ENCODE assay signal across 17 cellular contexts in the genomic region with DNA sequence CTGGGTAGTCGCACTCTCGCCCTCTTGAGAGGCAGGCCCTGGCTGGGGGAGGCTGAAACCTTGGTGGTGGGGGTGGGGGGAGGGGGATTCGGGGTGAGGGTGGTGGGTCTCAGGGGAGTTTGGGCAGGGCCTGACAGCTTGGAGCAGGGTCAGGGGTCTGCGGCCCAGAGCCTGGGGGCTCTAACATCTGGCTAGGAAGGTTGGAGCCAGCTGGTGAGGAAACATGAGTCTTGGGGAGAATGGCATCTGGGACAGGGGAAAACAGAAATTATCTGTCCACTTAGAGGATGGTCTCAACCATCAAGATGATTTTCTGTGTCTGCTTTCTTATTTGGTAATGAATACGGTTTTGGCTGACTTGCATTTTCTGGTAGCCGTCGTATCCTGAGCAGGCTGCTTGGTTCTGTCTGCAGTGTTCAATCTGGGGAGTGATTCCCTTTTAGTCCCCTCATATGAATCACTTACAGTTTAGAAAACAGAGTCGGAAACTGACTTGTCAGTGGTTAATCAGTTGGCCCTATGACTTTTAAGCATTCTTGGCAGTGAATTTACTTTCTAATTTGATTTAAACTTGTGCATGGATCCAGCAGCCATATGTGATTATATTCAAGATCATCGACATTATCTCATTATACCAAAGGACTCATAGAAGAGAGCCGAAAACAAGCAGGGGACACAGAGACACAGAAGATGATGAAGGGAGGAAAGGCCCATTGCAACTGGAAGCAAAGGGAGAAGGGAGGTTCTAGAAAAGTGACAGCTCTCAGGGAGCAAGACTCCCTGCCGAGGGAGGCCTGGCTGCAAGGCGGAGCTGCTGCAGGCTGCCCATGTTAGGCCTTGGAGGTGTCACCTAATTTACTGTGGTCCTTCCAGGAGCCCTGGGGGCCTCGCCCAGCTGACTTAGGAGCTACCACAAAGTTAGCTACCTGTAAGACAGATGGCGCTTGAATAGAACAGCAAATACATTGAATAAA.
DNase-seq lines count a peak whose midpoint lies in the region; ATAC-seq and TF ChIP-seq lines count a peak whose summit lies in the region.
"Had no signal": no experiment of that assay in that cellular context is flagged by ENCODE, and none has a peak within 500 bp of the region (broad histone marks: within the 10 kb centered on the region; RNA-seq: fewer than 3 reads in every experiment).

No MANE protein-coding gene starts in this region.

- H3K36me3 ChIP-seq in osteoblast (ENCODE audit: insufficient read depth, low read length), result peaks cover 6% of the 10 kb centered on the region
- H3K36me3 ChIP-seq: thyroid gland had no signal

- ATAC-seq in GM18907 (IDR thresholded peaks at IDR 0.05; ENCODE audit: unreplicated experiment), result no peak
- ATAC-seq: activated naive CD8-positive, alpha-beta T cell treated with anti-CD3 and anti-CD28 coated beads, Interleukin-2, amount 50 U/mL, for 24 hours; naive thymus-derived CD8-positive, alpha-beta T cell had no signal

- intact Hi-C loops in dorsolateral prefrontal cortex (cut with DNase I) (no loop called here), lower leg skin (cut with DNase I; ENCODE audit: low total_unique reads) (no loop called here)

- H3K79me2 ChIP-seq in osteoblast (ENCODE audit: insufficient read depth, low read length), result no peaks in the 10 kb centered on the region

- 78 to 83% methylated on average over 14 of the region's 14 CpGs for WGBS in lower leg skin, 2 donors

- H3K27ac ChIP-seq in dorsolateral prefrontal cortex, result peak overlapping the region in 49 of 59 donors; percentile 3 to 97 (median 60)
- no peak overlapping the region for H3K27ac ChIP-seq in osteoblast (ENCODE audit: low read depth, low read length)
- H3K27ac ChIP-seq: PC-9, thyroid gland had no signal

- peak; percentile 53 for DNase-seq in NCI-H2171 treated with DMSO at 0.1 percent for 48 hours (lab: John Stamatoyannopoulos, UW)
- no peak for DNase-seq in NCI-H2171 (lab: John Stamatoyannopoulos, UW)
- peak; percentile 100 for DNase-seq in NCI-H1694 treated with DMSO at 0.1 percent for 48 hours (lab: John Stamatoyannopoulos, UW)
- DNase-seq in dorsolateral prefrontal cortex, result no peak
- DNase-seq in osteoblast (ENCODE audit: insufficient read length, low spot score, missing footprints), result peak; percentile 92
- no peak for DNase-seq in OCI-M1 (lab: John Stamatoyannopoulos, UW)
- DNase-seq in lower leg skin (ENCODE audit: low spot score in 2 of 2), result no peak
- DNase-seq: 8988T; activated CD8-positive, alpha-beta memory T cell treated with anti-CD3 and anti-CD28 coated beads, Interleukin-2, amount 50 U/mL, for 48 hours; activated naive CD8-positive, alpha-beta T cell treated with anti-CD3 and anti-CD28 coated beads, Interleukin-2, amount 50 U/mL, for 24 hours; Calu3; esophagus squamous epithelium; naive thymus-derived CD8-positive, alpha-beta T cell; PC-9; retina; thyroid gland had no signal

- TF ChIP-seq POLR2A in lower leg skin (IDR thresholded peaks at IDR 0.05), result no peak

- H4K20me1 ChIP-seq in osteoblast (ENCODE audit: insufficient read depth, low read length), result no peaks in the 10 kb centered on the region

- no peak overlapping the region for H2AFZ ChIP-seq in osteoblast (ENCODE audit: low read length)
- H2AFZ ChIP-seq: PC-9 had no signal

- no peaks in the 10 kb centered on the region for H3K9me3 ChIP-seq in osteoblast (ENCODE audit: low read depth, low read length)
- H3K9me3 ChIP-seq: esophagus squamous epithelium, thyroid gland had no signal

- TF ChIP-seq CTCF in dorsolateral prefrontal cortex (IDR thresholded peaks at IDR 0.05 in 54 of 56, conservative IDR thresholded peaks at IDR 0.05 in 2 of 56; ENCODE audit: low read depth in 1 of 56, partially characterized antibody in 56 of 56) (no peak), osteoblast (IDR thresholded peaks at IDR 0.05; ENCODE audit: extremely low read depth, low read depth, low read length) (no peak), lower leg skin (IDR thresholded peaks at IDR 0.05) (no peak)

- no peak overlapping the region for H3K4me3 ChIP-seq in dorsolateral prefrontal cortex
- H3K4me3 ChIP-seq in osteoblast (ENCODE audit: insufficient read depth, low read length), result no peak overlapping the region
- no peak overlapping the region for H3K4me3 ChIP-seq in lower leg skin (ENCODE audit: low read depth, poor library complexity, severe bottlenecking)
- H3K4me3 ChIP-seq: esophagus squamous epithelium, PC-9, thyroid gland had no signal

- no peak overlapping the region for H3K4me2 ChIP-seq in osteoblast (ENCODE audit: insufficient read depth, low read length)
- H3K4me2 ChIP-seq: PC-9 had no signal

- H3K27me3 ChIP-seq in dorsolateral prefrontal cortex, result no peaks in the 10 kb centered on the region
- no peaks in the 10 kb centered on the region for H3K27me3 ChIP-seq in osteoblast (ENCODE audit: insufficient read depth, low read length)
- H3K27me3 ChIP-seq: esophagus squamous epithelium, thyroid gland had no signal

- H3K4me1 ChIP-seq in osteoblast (ENCODE audit: insufficient read depth, low read length), result peaks cover 28% of the 10 kb centered on the region
- H3K4me1 ChIP-seq: thyroid gland had no signal

Comparison
In these comparisons a context has a peak if more than half of its experiments do, and no peak if none do; other contexts are left out.
1. DNase-seq: peak in NCI-H2171 treated with DMSO at 0.1 percent for 48 hours (single experiment), NCI-H1694 treated with DMSO at 0.1 percent for 48 hours (single experiment) and osteoblast (single experiment); none in NCI-H2171 (single experiment), dorsolateral prefrontal cortex (0 of 10), OCI-M1 (single experiment) and lower leg skin (0 of 2).